8 cellular contexts compared by ENCODE assay signal in the genomic region with DNA sequence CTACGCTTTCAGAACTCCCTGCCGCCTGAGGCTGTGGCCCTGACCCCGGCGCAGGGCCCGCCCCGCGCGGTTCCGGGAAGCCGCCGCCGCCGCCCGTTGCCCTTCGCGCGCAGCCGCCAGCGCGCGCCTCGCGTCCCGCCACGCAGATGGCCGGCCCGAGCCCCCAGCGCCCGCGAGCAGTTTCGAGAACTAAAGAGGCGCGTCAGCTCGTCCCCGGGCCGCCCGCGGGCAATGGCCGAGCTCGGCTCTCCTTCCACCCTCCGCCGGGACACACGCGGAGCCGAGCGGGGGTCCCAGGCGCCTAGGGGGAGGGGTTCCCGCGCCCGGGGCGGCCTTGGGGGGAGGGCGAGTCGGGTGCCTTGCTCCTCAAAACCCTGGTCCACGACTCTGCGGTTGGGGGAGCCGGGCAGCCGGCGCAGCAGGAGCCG. TPM values are rescaled to one million over a fixed set of nuclear protein-coding genes. Genes with fewer than 3 reads are reported as not detected.
A peak's percentile ranks its signal among the peaks of the same experiment; 100 is the strongest.
DNase-seq lines count a peak whose midpoint lies in the region; ATAC-seq, FAIRE-seq and TF ChIP-seq lines count a peak whose summit lies in the region.

No MANE protein-coding gene starts in this region.

- H3K79me2 ChIP-seq in K562 (ENCODE audit: control insufficient read depth, insufficient read depth, low read length) = peaks cover 76% of the 10 kb centered on the region

- no peaks in the 10 kb centered on the region for H3K9me1 ChIP-seq in K562 (ENCODE audit: control insufficient read depth, insufficient read depth, low read length)

- POLR2A ChIA-PET in K562 (lab: Yijun Ruan, JAX) = interaction anchor here (0.6 to 3.9 kb wide), 13 partner anchors 10 to 88 kb away, joined by 3 to 60 read pairs (median 5); partner anchors contain the start of gene ZNF487

- ATAC-seq in HG03064 (IDR thresholded peaks at IDR 0.05; ENCODE audit: low read depth, unreplicated experiment) (peak; percentile 29), K562 (peak; percentile 22), GM18858 (IDR thresholded peaks at IDR 0.05; ENCODE audit: unreplicated experiment) (no peak)

- no peak for FAIRE-seq in K562 (lab: Jason Lieb, UNC)

- BruUV-seq in K562 (replicated peaks; lab: Mats Ljungman, UMichigan) = no TSS peak

- TF ChIP-seq CTCF in GM12875 (IDR thresholded peaks at IDR 0.05; ENCODE audit: borderline replicate concordance, insufficient read depth, low read depth, low read length) = no peak
- TF ChIP-seq CTCF in K562 (IDR thresholded peaks at IDR 0.05 in 2 of 3, conservative IDR thresholded peaks at IDR 0.05 in 1 of 3; ENCODE audit: insufficient read depth in 2 of 3, low read depth in 1 of 3, low read length in 3 of 3) = no peak

- peaks cover 38% of the 10 kb centered on the region; the same call in 2 of the 3 replicates for H3K36me3 ChIP-seq in K562 (ENCODE audit: control insufficient read depth, insufficient read depth, low read length)
- peaks cover 7% of the 10 kb centered on the region for H3K36me3 ChIP-seq in iPS-18a (ENCODE audit: control insufficient read depth, low read depth, low read length)
- H3K36me3 ChIP-seq in skeletal muscle satellite cell (ENCODE audit: insufficient read depth, low read length) = peaks cover 16% of the 10 kb centered on the region

- H3K4me2 ChIP-seq in K562 (ENCODE audit: insufficient read depth, low read length) (peak overlapping the region; percentile 84), skeletal muscle satellite cell (ENCODE audit: low read length) (peak overlapping the region; percentile 99)

- CTCF ChIA-PET in K562 (lab: Yijun Ruan, JAX; ENCODE audit: low intra/inter-chr PET ratio) = interaction anchor here (0.8 kb wide), 1 partner anchor 29 kb away, joined by 3 read pairs; no protein-coding TSS in a partner anchor

- peak overlapping the region; percentile 91 for H3K27ac ChIP-seq in K562 (ENCODE audit: extremely low read depth, low read depth, low read length)
- H3K27ac ChIP-seq in iPS-18a (ENCODE audit: low read length) = peak overlapping the region; percentile 93

- no peak for TF ChIP-seq EP300 in K562 (IDR thresholded peaks at IDR 0.05; ENCODE audit: low read length)

- H2AFZ ChIP-seq in K562 (ENCODE audit: low read depth, low read length) = no peak overlapping the region; the same call in 1 of the 2 replicates

- H3K4me1 ChIP-seq in K562 (replicated peaks in 1 of 2; ENCODE audit: control insufficient read depth in 2 of 2, insufficient read depth in 2 of 2, low read length in 2 of 2) (peaks cover 26 to 51% of the 10 kb centered on the region in 2 experiments; a peak in 4 of 5 replicates), iPS-18a (ENCODE audit: control insufficient read depth, low read depth, low read length) (peaks cover 35% of the 10 kb centered on the region), skeletal muscle satellite cell (ENCODE audit: control insufficient read depth, insufficient read depth, low read length) (peaks cover 34% of the 10 kb centered on the region)

- under 1% methylated on average over 58 of the region's 59 CpGs for WGBS in K562 (ENCODE audit: insufficient coverage, low coverage, missing lambda C conversion rate)

- intact Hi-C loops in K562 (cut with micrococcal nuclease) = loop anchor here (1.0 kb wide), 1 partner anchor 8 kb away; no protein-coding TSS in a partner anchor

- DNase-seq in K562 (ENCODE audit: extremely low read depth in 1 of 4, low spot score in 3 of 4) (peak; percentile 69 to 81 (median 78)), SKM-1 (lab: John Stamatoyannopoulos, UW; ENCODE audit: unreplicated experiment) (no peak)

- H3K9me3 ChIP-seq in K562 (replicated peaks; ENCODE audit: control insufficient read depth, insufficient read depth, low read depth, low read length) (no peaks in the 10 kb centered on the region), iPS-18a (ENCODE audit: control insufficient read depth, low read depth, low read length) (no peaks in the 10 kb centered on the region), skeletal muscle satellite cell (replicated peaks; ENCODE audit: low read length) (no peaks in the 10 kb centered on the region)

- peaks cover 40% of the 10 kb centered on the region for H4K20me1 ChIP-seq in K562 (replicated peaks; ENCODE audit: control insufficient read depth, insufficient read depth, low read length)

- H3K9ac ChIP-seq in K562 (ENCODE audit: insufficient read depth in 1 of 2, low read depth in 2 of 2, low read length in 2 of 2) = peak overlapping the region; percentile 91 to 99
- peak overlapping the region; percentile 98 for H3K9ac ChIP-seq in iPS-18a (ENCODE audit: low read length)
- H3K9ac ChIP-seq in skeletal muscle satellite cell (ENCODE audit: low read depth, low read length) = peak overlapping the region; percentile 96

- peak overlapping the region; percentile 99 for H3K4me3 Mint-ChIP-seq in T-helper 1 cell treated with Interleukin-12 subunit alpha and Interleukin-12 subunit beta and Interleukin-4 antibody, amounts not matched to agents 30 μg/mL and 1 μg/mL, for 36 hours

- H3K27me3 ChIP-seq in K562 (ENCODE audit: control insufficient read depth in 2 of 2, insufficient read depth in 2 of 2, low read length in 2 of 2) (no peaks in the 10 kb centered on the region), iPS-18a (ENCODE audit: control insufficient read depth, insufficient read depth, low read length) (no peaks in the 10 kb centered on the region), skeletal muscle satellite cell (ENCODE audit: control insufficient read depth, insufficient read depth, low read length) (no peaks in the 10 kb centered on the region)

- no peak for TF ChIP-seq POLR2A in K562 (conservative IDR thresholded peaks at IDR 0.05)

- H3K27me3 Mint-ChIP-seq in T-helper 1 cell treated with Interleukin-12 subunit alpha and Interleukin-12 subunit beta and Interleukin-4 antibody, amounts not matched to agents 30 μg/mL and 1 μg/mL, for 36 hours (ENCODE audit: low read depth) = no peaks in the 10 kb centered on the region

- in situ Hi-C loops in K562 (cut with MboI) = no loop called here

- H3K4me3 ChIP-seq in GM12875 (ENCODE audit: low read depth, low read length) (peak overlapping the region; percentile 95), K562 (peak overlapping the region; percentile 82), iPS-18a (ENCODE audit: low read length) (peak overlapping the region; percentile 78), skeletal muscle satellite cell (ENCODE audit: low read length) (peak overlapping the region; percentile 93)

- H3K4me1 Mint-ChIP-seq in T-helper 1 cell treated with Interleukin-12 subunit alpha and Interleukin-12 subunit beta and Interleukin-4 antibody, amounts not matched to agents 30 μg/mL and 1 μg/mL, for 36 hours (ENCODE audit: low read depth) = peaks cover 33% of the 10 kb centered on the region

- no peak for TF ChIP-seq RAD21 in K562 (CRISPR knock-in tag; conservative IDR thresholded peaks at IDR 0.05 in 1 of 2, IDR thresholded peaks at IDR 0.05 in 1 of 2)

- H3K27ac Mint-ChIP-seq in T-helper 1 cell treated with Interleukin-12 subunit alpha and Interleukin-12 subunit beta and Interleukin-4 antibody, amounts not matched to agents 30 μg/mL and 1 μg/mL, for 36 hours = peak overlapping the region; percentile 99

- peaks cover 33% of the 10 kb centered on the region for H3K36me3 Mint-ChIP-seq in T-helper 1 cell treated with Interleukin-12 subunit alpha and Interleukin-12 subunit beta and Interleukin-4 antibody, amounts not matched to agents 30 μg/mL and 1 μg/mL, for 36 hours (ENCODE audit: low read depth)

- no peaks in the 10 kb centered on the region for H3K9me3 Mint-ChIP-seq in T-helper 1 cell treated with Interleukin-12 subunit alpha and Interleukin-12 subunit beta and Interleukin-4 antibody, amounts not matched to agents 30 μg/mL and 1 μg/mL, for 36 hours

RNA-seq across cellular contexts. Expression of gene HNRNPF, which starts 1.8 kb away (rescaled TPM):
- 85.6 and 109 TPM in 2 replicates for total RNA-seq in K562 (2011; cell fraction: chromatin; rRNA removed; ENCODE audit: low replicate concordance)
- total RNA-seq in K562 (2011; cell fraction: nucleolus; rRNA removed) = 72.0 and 75.3 TPM in 2 replicates
- 72.8 and 78.1 TPM in 2 replicates for total RNA-seq in K562 (2011; cell fraction: nucleoplasm; rRNA removed)
- total RNA-seq in K562 (2014; rRNA removed) (475 and 482 TPM in 2 replicates), K562 (2014; rRNA removed; fragmentation: Illumina TruSeq; extraction: Trizol) (350 and 367 TPM in 2 replicates), K562 (2015; rRNA removed; fragmentation: Illumina TruSeq; extraction: Trizol) (425 and 438 TPM in 2 replicates), K562 (2021) (436 and 489 TPM in 2 replicates)
- polyA plus RNA-seq in K562 (2011; rRNA removed) (331 and 341 TPM in 2 replicates), K562 (2014; fragmentation: Illumina TruSeq; extraction: Trizol) (450 and 461 TPM in 2 replicates), K562 (2014; fragmentation: Nextera tagmentation; extraction: Ambion mirVana) (100 to 1,000 TPM; 192 to 289 TPM), K562 (2014; rRNA removed) (390 and 416 TPM in 2 replicates)
- 281 and 294 TPM in 2 replicates for polyA plus RNA-seq in K562 (2011; cell fraction: cytosol; rRNA removed)
- 122 and 160 TPM in 2 replicates for polyA plus RNA-seq in K562 (2011; cell fraction: nucleus; rRNA removed)
- polyA plus RNA-seq in K562 (2012) = 322 and 499 TPM in 2 replicates
- 441 and 450 TPM in 2 replicates for polyA minus RNA-seq in K562 (2011; rRNA and poly(A)+ RNA removed)
- polyA minus RNA-seq in K562 (2011; cell fraction: cytosol; rRNA and poly(A)+ RNA removed) = 190 and 194 TPM in 2 replicates
- 39.4 and 62.3 TPM in 2 replicates for polyA minus RNA-seq in K562 (2011; cell fraction: nucleus; rRNA and poly(A)+ RNA removed)
- total RNA-seq in skeletal muscle satellite cell (2012; rRNA removed) = 187 and 212 TPM in 2 replicates

RNA-seq across cellular contexts. Expression of gene ZNF487, which starts 29.7 kb away (rescaled TPM):
- total RNA-seq in K562 (2011; cell fraction: chromatin; rRNA removed; ENCODE audit: low replicate concordance) = 4.8 and 7.6 TPM in 2 replicates
- 4.8 and 5.1 TPM in 2 replicates for total RNA-seq in K562 (2011; cell fraction: nucleolus; rRNA removed)
- total RNA-seq in K562 (2011; cell fraction: nucleoplasm; rRNA removed) = 5.8 and 8.5 TPM in 2 replicates
- total RNA-seq in K562 (2014; rRNA removed) = 2.7 and 3.2 TPM in 2 replicates
- total RNA-seq in K562 (2014; rRNA removed; fragmentation: Illumina TruSeq; extraction: Trizol) = 4.1 and 4.3 TPM in 2 replicates
- total RNA-seq in K562 (2015; rRNA removed; fragmentation: Illumina TruSeq; extraction: Trizol) = 3.7 and 4.3 TPM in 2 replicates
- total RNA-seq in K562 (2021) = 1.9 and 3.5 TPM in 2 replicates
- polyA plus RNA-seq in K562 (2011; rRNA removed) = 5.5 and 5.9 TPM in 2 replicates
- polyA plus RNA-seq in K562 (2011; cell fraction: cytosol; rRNA removed) = 4.7 and 4.9 TPM in 2 replicates
- polyA plus RNA-seq in K562 (2011; cell fraction: nucleus; rRNA removed) = 2.3 and 3.1 TPM in 2 replicates
- 2.6 and 6.6 TPM in 2 replicates for polyA plus RNA-seq in K562 (2012)
- polyA plus RNA-seq in K562 (2014; fragmentation: Illumina TruSeq; extraction: Trizol) = 4.1 and 4.2 TPM in 2 replicates
- polyA plus RNA-seq in K562 (2014; fragmentation: Nextera tagmentation; extraction: Ambion mirVana) = 1 to 10 TPM; 6.1 to 6.5 TPM
- 3.2 and 3.7 TPM in 2 replicates for polyA plus RNA-seq in K562 (2014; rRNA removed)
- 1.4 and 1.7 TPM in 2 replicates for polyA minus RNA-seq in K562 (2011; rRNA and poly(A)+ RNA removed)
- polyA minus RNA-seq in K562 (2011; cell fraction: cytosol; rRNA and poly(A)+ RNA removed) = 1.3 and 1.7 TPM in 2 replicates
- 1.3 and 2.7 TPM in 2 replicates for polyA minus RNA-seq in K562 (2011; cell fraction: nucleus; rRNA and poly(A)+ RNA removed)
- 2.8 and 3.5 TPM in 2 replicates for total RNA-seq in skeletal muscle satellite cell (2012; rRNA removed)

RNA-seq across cellular contexts. Expression of gene FXYD4, which starts 35.7 kb away (rescaled TPM):
- total RNA-seq in K562 (2011; cell fraction: chromatin; rRNA removed; ENCODE audit: low replicate concordance) = not detected in 2 replicates
- not detected in 2 replicates for total RNA-seq in K562 (2011; cell fraction: nucleolus; rRNA removed)
- not detected in 2 replicates for total RNA-seq in K562 (2011; cell fraction: nucleoplasm; rRNA removed)
- total RNA-seq in K562 (2014; rRNA removed) (not detected in 2 replicates), K562 (2014; rRNA removed; fragmentation: Illumina TruSeq; extraction: Trizol) (not detected in 2 replicates), K562 (2015; rRNA removed; fragmentation: Illumina TruSeq; extraction: Trizol) (not detected in 2 replicates), K562 (2021) (not detected in 2 replicates)
- polyA plus RNA-seq in K562 (2011; rRNA removed) (not detected in 2 replicates), K562 (2014; fragmentation: Illumina TruSeq; extraction: Trizol) (not detected in 2 replicates), K562 (2014; fragmentation: Nextera tagmentation; extraction: Ambion mirVana) (not detected), K562 (2014; rRNA removed) (0.94 TPM in 1 of 2 replicates, not detected in the other)
- polyA plus RNA-seq in K562 (2011; cell fraction: cytosol; rRNA removed) = 0.07 TPM in 1 of 2 replicates, not detected in the other
- not detected in 2 replicates for polyA plus RNA-seq in K562 (2011; cell fraction: nucleus; rRNA removed)
- polyA plus RNA-seq in K562 (2012) = 0.37 TPM in 1 of 2 replicates, not detected in the other
- polyA minus RNA-seq in K562 (2011; rRNA and poly(A)+ RNA removed) = not detected in 2 replicates
- not detected in 2 replicates for polyA minus RNA-seq in K562 (2011; cell fraction: cytosol; rRNA and poly(A)+ RNA removed)
- not detected in 2 replicates for polyA minus RNA-seq in K562 (2011; cell fraction: nucleus; rRNA and poly(A)+ RNA removed)
- not detected in 2 replicates for total RNA-seq in skeletal muscle satellite cell (2012; rRNA removed)
